1 cellular context compared by ENCODE assay signal in genomic region chr7:135956393-135956792, GRCh38.
TF ChIP-seq lines count a peak whose summit lies in the region.

No MANE protein-coding gene starts in this region.

TF ChIP-seq in GM12878, 131 proteins besides CTCF, POLR2A, EP300 and RAD21:
- no peak for TF ChIP-seq SIN3A (IDR thresholded peaks at IDR 0.05; ENCODE audit: low read depth, low read length)
- TF ChIP-seq POU2F2 (IDR thresholded peaks at IDR 0.05; ENCODE audit: borderline replicate concordance, low read depth, low read length): no peak
- TF ChIP-seq RUNX3 (IDR thresholded peaks at IDR 0.05; ENCODE audit: low read length): no peak
- no peak for TF ChIP-seq POLR2AphosphoS2 (IDR thresholded peaks at IDR 0.05; ENCODE audit: low read depth, low read length)
- no peak for TF ChIP-seq PRDM15 (CRISPR knock-in tag; IDR thresholded peaks at IDR 0.05)
- no peak for TF ChIP-seq CREB1 (IDR thresholded peaks at IDR 0.05; ENCODE audit: low read depth)
- no peak for TF ChIP-seq CEBPB (IDR thresholded peaks at IDR 0.05; ENCODE audit: borderline replicate concordance in 1 of 2, low read depth in 2 of 2, low read length in 2 of 2)
- TF ChIP-seq, protein P1, sequence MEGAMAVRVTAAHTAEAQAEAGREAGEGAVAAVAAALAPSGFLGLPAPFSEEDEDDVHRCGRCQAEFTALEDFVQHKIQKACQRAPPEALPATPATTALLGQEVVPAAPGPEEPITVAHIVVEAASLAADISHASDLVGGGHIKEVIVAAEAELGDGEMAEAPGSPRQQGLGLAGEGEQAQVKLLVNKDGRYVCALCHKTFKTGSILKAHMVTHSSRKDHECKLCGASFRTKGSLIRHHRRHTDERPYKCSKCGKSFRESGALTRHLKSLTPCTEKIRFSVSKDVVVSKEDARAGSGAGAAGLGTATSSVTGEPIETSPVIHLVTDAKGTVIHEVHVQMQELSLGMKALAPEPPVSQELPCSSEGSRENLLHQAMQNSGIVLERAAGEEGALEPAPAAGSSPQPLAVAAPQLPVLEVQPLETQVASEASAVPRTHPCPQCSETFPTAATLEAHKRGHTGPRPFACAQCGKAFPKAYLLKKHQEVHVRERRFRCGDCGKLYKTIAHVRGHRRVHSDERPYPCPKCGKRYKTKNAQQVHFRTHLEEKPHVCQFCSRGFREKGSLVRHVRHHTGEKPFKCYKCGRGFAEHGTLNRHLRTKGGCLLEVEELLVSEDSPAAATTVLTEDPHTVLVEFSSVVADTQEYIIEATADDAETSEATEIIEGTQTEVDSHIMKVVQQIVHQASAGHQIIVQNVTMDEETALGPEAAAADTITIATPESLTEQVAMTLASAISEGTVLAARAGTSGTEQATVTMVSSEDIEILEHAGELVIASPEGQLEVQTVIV (IDR thresholded peaks at IDR 0.05; ENCODE audit: borderline replicate concordance, partially characterized antibody): no peak
- TF ChIP-seq, protein P2, sequence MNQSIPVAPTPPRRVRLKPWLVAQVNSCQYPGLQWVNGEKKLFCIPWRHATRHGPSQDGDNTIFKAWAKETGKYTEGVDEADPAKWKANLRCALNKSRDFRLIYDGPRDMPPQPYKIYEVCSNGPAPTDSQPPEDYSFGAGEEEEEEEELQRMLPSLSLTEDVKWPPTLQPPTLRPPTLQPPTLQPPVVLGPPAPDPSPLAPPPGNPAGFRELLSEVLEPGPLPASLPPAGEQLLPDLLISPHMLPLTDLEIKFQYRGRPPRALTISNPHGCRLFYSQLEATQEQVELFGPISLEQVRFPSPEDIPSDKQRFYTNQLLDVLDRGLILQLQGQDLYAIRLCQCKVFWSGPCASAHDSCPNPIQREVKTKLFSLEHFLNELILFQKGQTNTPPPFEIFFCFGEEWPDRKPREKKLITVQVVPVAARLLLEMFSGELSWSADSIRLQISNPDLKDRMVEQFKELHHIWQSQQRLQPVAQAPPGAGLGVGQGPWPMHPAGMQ (IDR thresholded peaks at IDR 0.05; ENCODE audit: borderline replicate concordance): no peak
- TF ChIP-seq, protein P3, sequence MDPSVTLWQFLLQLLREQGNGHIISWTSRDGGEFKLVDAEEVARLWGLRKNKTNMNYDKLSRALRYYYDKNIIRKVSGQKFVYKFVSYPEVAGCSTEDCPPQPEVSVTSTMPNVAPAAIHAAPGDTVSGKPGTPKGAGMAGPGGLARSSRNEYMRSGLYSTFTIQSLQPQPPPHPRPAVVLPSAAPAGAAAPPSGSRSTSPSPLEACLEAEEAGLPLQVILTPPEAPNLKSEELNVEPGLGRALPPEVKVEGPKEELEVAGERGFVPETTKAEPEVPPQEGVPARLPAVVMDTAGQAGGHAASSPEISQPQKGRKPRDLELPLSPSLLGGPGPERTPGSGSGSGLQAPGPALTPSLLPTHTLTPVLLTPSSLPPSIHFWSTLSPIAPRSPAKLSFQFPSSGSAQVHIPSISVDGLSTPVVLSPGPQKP (IDR thresholded peaks at IDR 0.05; ENCODE audit: low read depth, low read length): no peak
- no peak for TF ChIP-seq FOXM1 (IDR thresholded peaks at IDR 0.05; ENCODE audit: low read depth, low read length)
- TF ChIP-seq JUNB (IDR thresholded peaks at IDR 0.05): no peak
- TF ChIP-seq NR2C2 (IDR thresholded peaks at IDR 0.05; ENCODE audit: borderline replicate concordance, control insufficient read depth, insufficient read length, low read depth): no peak
- no peak for TF ChIP-seq SMAD1 (IDR thresholded peaks at IDR 0.05; ENCODE audit: low read depth, partially characterized antibody)
- TF ChIP-seq TAF1 (IDR thresholded peaks at IDR 0.05; ENCODE audit: borderline replicate concordance, low read depth, low read length): no peak
- TF ChIP-seq ZBTB33 (IDR thresholded peaks at IDR 0.05): no peak
- no peak for TF ChIP-seq CHD4 (IDR thresholded peaks at IDR 0.05)
